ENCODE assay signal across 1 cellular context in genomic region chr2:159000072-159000471, GRCh38.
TF ChIP-seq lines count a peak whose summit lies in the region.

No MANE protein-coding gene starts in this region.

TF ChIP-seq in HepG2, 621 proteins besides CTCF, POLR2A, EP300 and RAD21:
- no peak for TF ChIP-seq ZBTB1 (CRISPR knock-in tag; IDR thresholded peaks at IDR 0.05; ENCODE audit: borderline replicate concordance)
- TF ChIP-seq ZNF121 (CRISPR knock-in tag; IDR thresholded peaks at IDR 0.05) = 0 out of 2 replicates have a peak, but pooled peaks have one; percentile 3
